In genomic region chrX:19343085-19343461, GRCh38 we compare ENCODE assay signal across 8 cellular contexts. TPM values are rescaled to one million over a fixed set of nuclear protein-coding genes. Genes with fewer than 3 reads are reported as not detected.
DNase-seq lines count a peak whose midpoint lies in the region; ATAC-seq and TF ChIP-seq lines count a peak whose summit lies in the region.

No MANE protein-coding gene starts in this region.

- no TSS peak for BruUV-seq in MCF 10A (replicated peaks; lab: Mats Ljungman, UMichigan)

- intact Hi-C loops in MCF 10A (cut with micrococcal nuclease), result no loop called here

- H3K27me3 ChIP-seq in mononuclear cell (ENCODE audit: insufficient read depth, low read length), result no peaks in the 10 kb centered on the region

- POLR2A ChIA-PET in MCF 10A (lab: Yijun Ruan, JAX), result interaction anchor here (2.1 kb wide), 1 partner anchor 324 kb away, joined by 5 read pairs; no protein-coding TSS in a partner anchor

- H3K9me3 ChIP-seq in mononuclear cell (ENCODE audit: low read depth, low read length), result no peaks in the 10 kb centered on the region

- peaks cover 28% of the 10 kb centered on the region for H3K4me1 ChIP-seq in mononuclear cell (ENCODE audit: insufficient read depth, low read length)

- no peaks in the 10 kb centered on the region for H3K36me3 Mint-ChIP-seq in HFFc6 (ENCODE audit: low read depth)
- no peaks in the 10 kb centered on the region for H3K36me3 Mint-ChIP-seq in MCF 10A (ENCODE audit: insufficient read depth, unreplicated experiment)

- TF ChIP-seq CTCF in 22Rv1 (IDR thresholded peaks at IDR 0.05) (no peak), HFFc6 (IDR thresholded peaks at IDR 0.05) (no peak), MCF 10A (IDR thresholded peaks at IDR 0.05; ENCODE audit: unreplicated experiment) (no peak)

- H3K4me3 ChIP-seq in mononuclear cell (ENCODE audit: low read length), result peak overlapping the region; percentile 60

- ATAC-seq in HG02970 (IDR thresholded peaks at IDR 0.05; ENCODE audit: low FRiP score, unreplicated experiment), result no peak

- peak overlapping the region; percentile 68 for H3K27ac Mint-ChIP-seq in HFFc6
- H3K27ac Mint-ChIP-seq in MCF 10A (ENCODE audit: low read depth, unreplicated experiment), result peak overlapping the region; percentile 75

- CTCF ChIA-PET in MCF 10A (lab: Yijun Ruan, JAX), result no interaction called here

- H3K27me3 Mint-ChIP-seq in HFFc6 (ENCODE audit: insufficient read depth) (peaks cover 4% of the 10 kb centered on the region; the same call in 1 of the 2 replicates), MCF 10A (ENCODE audit: insufficient read depth, unreplicated experiment) (no peaks in the 10 kb centered on the region)

- peak overlapping the region; percentile 64 for H3K27ac ChIP-seq in 22Rv1

- DNase-seq in HFFc6, result no peak
- DNase-seq in MCF 10A (ENCODE audit: unreplicated experiment), result no peak
- no peak for DNase-seq in GM19238 (ENCODE audit: insufficient read length, low spot score)
- DNase-seq in activated CD4-positive, CD25-positive, alpha-beta regulatory T cell (lab: John Stamatoyannopoulos, UW), result no peak
- DNase-seq in amniotic stem cell (lab: John Stamatoyannopoulos, UW), result no peak

- H3K9me3 Mint-ChIP-seq in HFFc6 (no peaks in the 10 kb centered on the region), MCF 10A (ENCODE audit: unreplicated experiment) (no peaks in the 10 kb centered on the region)

- H3K4me1 Mint-ChIP-seq in HFFc6 (ENCODE audit: low read depth) (peaks cover 22% of the 10 kb centered on the region), MCF 10A (ENCODE audit: insufficient read depth, unreplicated experiment) (peaks cover 12% of the 10 kb centered on the region)

- H3K4me3 Mint-ChIP-seq in HFFc6 (peak overlapping the region; percentile 87), MCF 10A (ENCODE audit: unreplicated experiment) (peak overlapping the region; percentile 81)

RNA-seq across cellular contexts. Expression of gene PDHA1, which starts 0.7 kb away (rescaled TPM):
- 100 to 1,000 TPM; 153 to 182 (median 162) TPM for total RNA-seq in HFFc6 (2021; fragmentation: NEBNext Ultra II Directional; extraction: Animal tissue kit (Norgen Biotek cat#: 25700))
- total RNA-seq in MCF 10A (2022) (177 and 220 TPM in 2 replicates), mononuclear cell (20.9 TPM)
